1 cellular context compared by ENCODE assay signal in the genomic region with DNA sequence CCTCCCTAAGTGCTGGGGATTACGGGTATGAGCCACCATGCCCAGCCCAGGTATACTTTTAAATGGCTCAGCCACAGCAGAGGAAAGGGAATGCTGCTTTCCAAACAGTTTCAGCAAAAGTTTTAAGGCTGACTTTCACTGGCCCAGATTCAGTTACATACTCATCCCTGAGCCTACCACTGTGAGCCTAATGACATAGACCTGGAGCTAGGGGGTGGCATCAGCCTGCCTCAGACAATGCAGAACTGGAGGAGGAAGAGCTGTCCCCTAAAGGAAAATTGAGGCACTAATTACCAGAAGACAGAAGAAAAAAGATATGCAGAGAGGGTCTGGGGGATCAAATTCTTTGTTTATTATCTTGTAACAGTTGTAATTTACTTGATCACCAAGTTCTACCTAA.
TF ChIP-seq lines count a peak whose summit lies in the region.

No MANE protein-coding gene starts in this region.

TF ChIP-seq in H1, 55 proteins besides CTCF, POLR2A, EP300 and RAD21:
- TF ChIP-seq SIRT6 (IDR thresholded peaks at IDR 0.05; ENCODE audit: low read length), result no peak
- no peak for TF ChIP-seq ZNF274 (IDR thresholded peaks at IDR 0.05; ENCODE audit: borderline replicate concordance, extremely low read depth, low read length)
- TF ChIP-seq ATF2 (IDR thresholded peaks at IDR 0.05; ENCODE audit: low read length), result no peak
